ENCODE assay signal across 16 cellular contexts in the genomic region with DNA sequence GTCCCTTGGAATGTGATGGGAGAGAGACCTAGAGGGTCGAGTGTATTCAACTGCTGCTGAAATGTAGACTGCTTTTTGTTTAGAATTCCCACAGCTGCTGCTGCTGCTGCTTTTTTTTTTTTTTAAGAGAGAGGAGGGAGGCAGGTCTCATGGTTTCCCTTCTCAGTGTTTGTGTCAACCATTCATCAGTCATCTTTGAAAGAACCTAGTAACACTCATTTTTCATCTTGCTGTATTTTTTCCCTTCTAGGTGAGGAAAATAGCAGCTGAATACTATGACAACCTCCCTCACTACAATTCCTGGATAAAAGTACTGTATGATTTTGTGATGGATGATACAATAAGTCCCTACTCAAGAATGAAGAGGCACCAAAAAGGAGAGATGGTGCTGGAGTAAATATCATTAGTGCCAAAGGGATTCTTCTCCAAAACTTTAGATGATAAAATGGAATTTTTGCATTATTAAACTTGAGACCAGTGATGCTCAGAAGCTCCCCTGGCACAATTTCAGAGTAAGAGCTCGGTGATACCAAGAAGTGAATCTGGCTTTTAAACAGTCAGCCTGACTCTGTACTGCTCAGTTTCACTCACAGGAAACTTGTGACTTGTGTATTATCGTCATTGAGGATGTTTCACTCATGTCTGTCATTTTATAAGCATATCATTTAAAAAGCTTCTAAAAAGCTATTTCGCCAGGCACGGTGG. TPM values are rescaled to one million over a fixed set of nuclear protein-coding genes. Genes with fewer than 3 reads are reported as not detected.
A peak's percentile ranks its signal among the peaks of the same experiment; 100 is the strongest.
DNase-seq lines count a peak whose midpoint lies in the region; ATAC-seq and TF ChIP-seq lines count a peak whose summit lies in the region.
"Had no signal": no experiment of that assay in that cellular context is flagged by ENCODE, and none has a peak within 500 bp of the region (broad histone marks: within the 10 kb centered on the region; RNA-seq: fewer than 3 reads in every experiment).

No MANE protein-coding gene starts in this region.

- TF ChIP-seq CTCF in type B pancreatic cell (conservative IDR thresholded peaks at IDR 0.05), result no peak

- peaks cover 17% of the 10 kb centered on the region for H3K4me1 Mint-ChIP-seq in activated T-helper 17 cell treated with anti-CD3 and anti-CD28 coated beads, Interleukin-2, amount 50 U/mL, for 72 hours
- H3K4me1 Mint-ChIP-seq in type B pancreatic cell (ENCODE audit: unreplicated experiment), result peaks cover 12% of the 10 kb centered on the region

- no peaks in the 10 kb centered on the region for H3K27me3 Mint-ChIP-seq in activated T-helper 17 cell treated with anti-CD3 and anti-CD28 coated beads, Interleukin-2, amount 50 U/mL, for 72 hours
- H3K27me3 Mint-ChIP-seq in type B pancreatic cell, result no peaks in the 10 kb centered on the region

- H3K27ac Mint-ChIP-seq in activated naive CD4-positive, alpha-beta T cell treated with anti-CD3 and anti-CD28 coated beads, Interleukin-2, amount 50 U/mL, for 72 hours, result peak overlapping the region; percentile 54 to 93
- H3K27ac Mint-ChIP-seq in activated T-helper 17 cell treated with anti-CD3 and anti-CD28 coated beads, Interleukin-2, amount 50 U/mL, for 72 hours, result peak overlapping the region; percentile 97
- H3K27ac Mint-ChIP-seq in type B pancreatic cell, result peak overlapping the region; percentile 41

- no peaks in the 10 kb centered on the region for H3K9me3 Mint-ChIP-seq in activated naive CD4-positive, alpha-beta T cell treated with anti-CD3 and anti-CD28 coated beads, Interleukin-2, amount 50 U/mL, for 72 hours
- H3K9me3 Mint-ChIP-seq in activated T-helper 17 cell treated with anti-CD3 and anti-CD28 coated beads, Interleukin-2, amount 50 U/mL, for 72 hours, result no peaks in the 10 kb centered on the region
- peaks cover 4% of the 10 kb centered on the region for H3K9me3 Mint-ChIP-seq in type B pancreatic cell

- peaks cover 6 to 19% of the 10 kb centered on the region in 2 donors for H3K36me3 Mint-ChIP-seq in activated naive CD4-positive, alpha-beta T cell treated with anti-CD3 and anti-CD28 coated beads, Interleukin-2, amount 50 U/mL, for 72 hours
- peaks cover 68% of the 10 kb centered on the region for H3K36me3 Mint-ChIP-seq in activated T-helper 17 cell treated with anti-CD3 and anti-CD28 coated beads, Interleukin-2, amount 50 U/mL, for 72 hours (ENCODE audit: low read depth)
- H3K36me3 Mint-ChIP-seq in type B pancreatic cell, result peaks cover 27% of the 10 kb centered on the region

- DNase-seq in activated naive CD4-positive, alpha-beta T cell treated with anti-CD3 and anti-CD28 coated beads, Interleukin-2, amount 50 U/mL, for 72 hours (ENCODE audit: low spot score in 2 of 2), result no peak
- no peak for DNase-seq in activated naive CD4-positive, alpha-beta T cell treated with anti-CD3 and anti-CD28 coated beads, Interleukin-2, amount 50 U/mL, for 16 hours
- no peak for DNase-seq in type B pancreatic cell (ENCODE audit: extremely low spot score, unreplicated experiment)
- DNase-seq in epidermal melanocyte (ENCODE audit: insufficient read length, low spot score), result no peak
- DNase-seq: activated CD8-positive, alpha-beta memory T cell treated with anti-CD3 and anti-CD28 coated beads, Interleukin-2, amount 50 U/mL, for 48 hours; amygdala; foreskin melanocyte; GF-D8; left lung; NCI-H187 treated with DMSO at 0.1 percent for 48 hours; NCI-H524 treated with DMSO at 0.1 percent for 48 hours had no signal

- peak; percentile 63 to 78 for ATAC-seq in activated naive CD4-positive, alpha-beta T cell treated with anti-CD3 and anti-CD28 coated beads, Interleukin-2, amount 50 U/mL, for 72 hours
- peak; percentile 62 for ATAC-seq in HG02870 (IDR thresholded peaks at IDR 0.05; ENCODE audit: unreplicated experiment)
- ATAC-seq in activated T-helper 17 cell treated with anti-CD3 and anti-CD28 coated beads, Interleukin-2, amount 50 U/mL, for 72 hours (replicated peaks), result peak; percentile 84
- no peak for ATAC-seq in GM18868 (IDR thresholded peaks at IDR 0.05; ENCODE audit: unreplicated experiment)
- ATAC-seq in HG03439 (IDR thresholded peaks at IDR 0.05; ENCODE audit: unreplicated experiment), result no peak
- ATAC-seq: left lung, SK-N-SH treated with all-trans-retinoic acid at 6 μM for 48 hours had no signal

- peak overlapping the region; percentile 61 for H3K4me3 Mint-ChIP-seq in activated T-helper 17 cell treated with anti-CD3 and anti-CD28 coated beads, Interleukin-2, amount 50 U/mL, for 72 hours
- H3K4me3 Mint-ChIP-seq in type B pancreatic cell, result no peak overlapping the region

RNA-seq across cellular contexts. Expression of gene DEGS1, which starts 9.2 kb away (rescaled TPM):
- 10 to 100 TPM; 10.5 to 38.3 TPM for total RNA-seq in activated naive CD4-positive, alpha-beta T cell treated with anti-CD3 and anti-CD28 coated beads, Interleukin-2, amount 50 U/mL, for 72 hours
- total RNA-seq in activated T-helper 17 cell treated with anti-CD3 and anti-CD28 coated beads, Interleukin-2, amount 50 U/mL, for 72 hours, result 10 to 100 TPM; 37.7 to 72.3 TPM
- 51.0 and 51.9 TPM in 2 replicates for total RNA-seq in type B pancreatic cell (ENCODE audit: low replicate concordance)

Comparison
In these comparisons a context has a peak if more than half of its experiments do, and no peak if none do; other contexts are left out.
1. ATAC-seq: peak in activated naive CD4-positive, alpha-beta T cell treated with anti-CD3 and anti-CD28 coated beads, Interleukin-2, amount 50 U/mL, for 72 hours (2 of 2), HG02870 (single experiment) and activated T-helper 17 cell treated with anti-CD3 and anti-CD28 coated beads, Interleukin-2, amount 50 U/mL, for 72 hours (single experiment); none in GM18868 (single experiment) and HG03439 (single experiment).
2. H3K27ac Mint-ChIP-seq: peak in every context shown above with its lines; median percentile 97 in activated T-helper 17 cell treated with anti-CD3 and anti-CD28 coated beads, Interleukin-2, amount 50 U/mL, for 72 hours; 74 in activated naive CD4-positive, alpha-beta T cell treated with anti-CD3 and anti-CD28 coated beads, Interleukin-2, amount 50 U/mL, for 72 hours; 41 in type B pancreatic cell.